8 cellular contexts compared by ENCODE assay signal in genomic region chr11:17206448-17206847, GRCh38. TPM values are rescaled to one million over a fixed set of nuclear protein-coding genes. Genes with fewer than 3 reads are reported as not detected.
DNase-seq lines count a peak whose midpoint lies in the region; ATAC-seq and TF ChIP-seq lines count a peak whose summit lies in the region.

No MANE protein-coding gene starts in this region.

- POLR2A ChIA-PET in activated CD4-positive, alpha-beta T cell treated with anti-CD3 and anti-CD28 coated beads, Interleukin-2, amount 10 ng/mL, durations not matched to agents 7 days and 5 days (lab: Charles Lee): interaction anchor here (0.5 kb wide), 1 partner anchor 15 kb away, joined by 3 read pairs; no protein-coding TSS in a partner anchor
- POLR2A ChIA-PET in activated naive CD8-positive, alpha-beta T cell treated with anti-CD3 and anti-CD28 coated beads, Interleukin-2, amount 10 ng/mL, durations not matched to agents 7 days and 5 days (lab: Charles Lee): interaction anchor here (1.9 kb wide), 1 partner anchor 70 kb away, joined by 15 read pairs; the partner anchor contains the start of gene NUCB2

- no peaks in the 10 kb centered on the region for H3K9me3 Mint-ChIP-seq in activated CD4-positive, alpha-beta T cell treated with anti-CD3 and anti-CD28 coated beads, Interleukin-2, amount 10 ng/mL, durations not matched to agents 7 days and 5 days
- H3K9me3 Mint-ChIP-seq in activated naive CD8-positive, alpha-beta T cell treated with anti-CD3 and anti-CD28 coated beads, Interleukin-2, amount 10 ng/mL, durations not matched to agents 7 days and 5 days: no peaks in the 10 kb centered on the region

- no peaks in the 10 kb centered on the region for H3K36me3 ChIP-seq in testis (ENCODE audit: low read depth, missing control alignments)

- peaks cover 32% of the 10 kb centered on the region for H3K4me1 Mint-ChIP-seq in activated CD4-positive, alpha-beta T cell treated with anti-CD3 and anti-CD28 coated beads, Interleukin-2, amount 10 ng/mL, durations not matched to agents 7 days and 5 days
- H3K4me1 Mint-ChIP-seq in activated naive CD8-positive, alpha-beta T cell treated with anti-CD3 and anti-CD28 coated beads, Interleukin-2, amount 10 ng/mL, durations not matched to agents 7 days and 5 days: peaks cover 28% of the 10 kb centered on the region

- H3K4me3 ChIP-seq in testis: peak overlapping the region; percentile 80 to 91

- H3K36me3 Mint-ChIP-seq in activated CD4-positive, alpha-beta T cell treated with anti-CD3 and anti-CD28 coated beads, Interleukin-2, amount 10 ng/mL, durations not matched to agents 7 days and 5 days (ENCODE audit: low read depth): peaks cover 2% of the 10 kb centered on the region
- peaks cover 8% of the 10 kb centered on the region for H3K36me3 Mint-ChIP-seq in activated naive CD8-positive, alpha-beta T cell treated with anti-CD3 and anti-CD28 coated beads, Interleukin-2, amount 10 ng/mL, durations not matched to agents 7 days and 5 days

- H3K27me3 Mint-ChIP-seq in activated CD4-positive, alpha-beta T cell treated with anti-CD3 and anti-CD28 coated beads, Interleukin-2, amount 10 ng/mL, durations not matched to agents 7 days and 5 days: no peaks in the 10 kb centered on the region
- H3K27me3 Mint-ChIP-seq in activated naive CD8-positive, alpha-beta T cell treated with anti-CD3 and anti-CD28 coated beads, Interleukin-2, amount 10 ng/mL, durations not matched to agents 7 days and 5 days: no peaks in the 10 kb centered on the region

- no peak for ATAC-seq in activated naive CD8-positive, alpha-beta T cell treated with anti-CD3 and anti-CD28 coated beads, Interleukin-2, amount 10 ng/mL, durations not matched to agents 7 days and 5 days (ENCODE audit: low read depth)
- ATAC-seq in left colon: peak; percentile 14

- peak overlapping the region; percentile 93 to 97 for H3K27ac ChIP-seq in testis

- no peak for TF ChIP-seq CTCF in testis (IDR thresholded peaks at IDR 0.05)

- peaks cover 23% of the 10 kb centered on the region for H3K4me1 ChIP-seq in testis

- CTCF ChIA-PET in activated CD4-positive, alpha-beta T cell treated with anti-CD3 and anti-CD28 coated beads, Interleukin-2, amount 10 ng/mL, durations not matched to agents 7 days and 5 days (lab: Charles Lee): no interaction called here

- intact Hi-C loops in left colon (cut with DNase I, micrococcal nuclease) (no loop called here), testis (cut with DNase I; ENCODE audit: low total_unique reads) (no loop called here)

- 45 to 46% methylated on average over 3 of the region's 3 CpGs for WGBS in testis, 2 donors

- H3K27me3 ChIP-seq in testis: no peaks in the 10 kb centered on the region

- no peak for TF ChIP-seq POLR2A in testis (IDR thresholded peaks at IDR 0.05)

- no peak for DNase-seq in activated CD4-positive, alpha-beta T cell treated with anti-CD3 and anti-CD28 coated beads, Interleukin-2, amount 10 ng/mL, durations not matched to agents 7 days and 5 days
- DNase-seq in activated CD4-positive, alpha-beta T cell treated with anti-CD3 and anti-CD28 coated beads, Interleukin-2, amount 50 U/mL, for 48 hours: no peak
- DNase-seq in activated naive CD8-positive, alpha-beta T cell treated with anti-CD3 and anti-CD28 coated beads, Interleukin-2, amount 10 ng/mL, durations not matched to agents 7 days and 5 days: no peak
- DNase-seq in left colon: no peak
- no peak for DNase-seq in testis
- no peak for DNase-seq in NOMO-1 (lab: John Stamatoyannopoulos, UW; ENCODE audit: unreplicated experiment in 2 of 2)
- DNase-seq in HuH-7 (ENCODE audit: low spot score): no peak
- no peak for DNase-seq in SK-N-DZ (ENCODE audit: low spot score)

- H3K27ac Mint-ChIP-seq in activated CD4-positive, alpha-beta T cell treated with anti-CD3 and anti-CD28 coated beads, Interleukin-2, amount 10 ng/mL, durations not matched to agents 7 days and 5 days: peak overlapping the region; percentile 98
- peak overlapping the region; percentile 98 for H3K27ac Mint-ChIP-seq in activated naive CD8-positive, alpha-beta T cell treated with anti-CD3 and anti-CD28 coated beads, Interleukin-2, amount 10 ng/mL, durations not matched to agents 7 days and 5 days

- peak overlapping the region; percentile 90 for H3K4me3 Mint-ChIP-seq in activated CD4-positive, alpha-beta T cell treated with anti-CD3 and anti-CD28 coated beads, Interleukin-2, amount 10 ng/mL, durations not matched to agents 7 days and 5 days
- peak overlapping the region; percentile 100 for H3K4me3 Mint-ChIP-seq in activated naive CD8-positive, alpha-beta T cell treated with anti-CD3 and anti-CD28 coated beads, Interleukin-2, amount 10 ng/mL, durations not matched to agents 7 days and 5 days

- H3K9me3 ChIP-seq in testis: no peaks in the 10 kb centered on the region

RNA-seq across cellular contexts. Expression of gene PIK3C2A, which starts 1.3 kb away (rescaled TPM):
- 10 to 100 TPM; 19.8 to 24.4 TPM for total RNA-seq in activated CD4-positive, alpha-beta T cell treated with anti-CD3 and anti-CD28 coated beads, Interleukin-2, amount 10 ng/mL, durations not matched to agents 7 days and 5 days
- 10 to 100 TPM; 27.6 to 31.4 TPM for total RNA-seq in activated naive CD8-positive, alpha-beta T cell treated with anti-CD3 and anti-CD28 coated beads, Interleukin-2, amount 10 ng/mL, durations not matched to agents 7 days and 5 days
- 10 to 100 TPM; 49.7 to 54.6 TPM for total RNA-seq in left colon
- total RNA-seq in testis: 100 to 1,000 TPM; 116 to 125 TPM
- polyA plus RNA-seq in testis (ENCODE audit: insufficient read depth, low read depth, low replicate concordance): 31.5 TPM
- 20.9 and 25.4 TPM in 2 replicates for polyA plus RNA-seq in SK-N-DZ (2014; cell fraction: cytosol; rRNA removed)
- polyA plus RNA-seq in SK-N-DZ (2014; cell fraction: nucleus; rRNA removed): 24.7 and 26.0 TPM in 2 replicates
